ENCODE assay signal across 22 cellular contexts in genomic region chr11:12005061-12005460, GRCh38. TPM values are rescaled to one million over a fixed set of nuclear protein-coding genes. Genes with fewer than 3 reads are reported as not detected.
DNase-seq lines count a peak whose midpoint lies in the region; ATAC-seq and TF ChIP-seq lines count a peak whose summit lies in the region.
"Had no signal": no experiment of that assay in that cellular context is flagged by ENCODE, and none has a peak within 500 bp of the region (broad histone marks: within the 10 kb centered on the region; RNA-seq: fewer than 3 reads in every experiment).

No MANE protein-coding gene starts in this region.

- H3K36me3 ChIP-seq in heart left ventricle = peaks cover 0 to 27% (median 17%) of the 10 kb centered on the region in 9 donors
- peaks cover 10% of the 10 kb centered on the region for H3K36me3 ChIP-seq in lower lobe of right lung
- H3K36me3 ChIP-seq in upper lobe of left lung = peaks cover 0 to 5% (median 0%) of the 10 kb centered on the region in 4 donors
- H3K36me3 ChIP-seq: BLaER1, pancreas had no signal

- H3K9me3 ChIP-seq in heart left ventricle (no peaks in the 10 kb centered on the region), lower lobe of right lung (no peaks in the 10 kb centered on the region), upper lobe of left lung (no peaks in the 10 kb centered on the region)
- H3K9me3 ChIP-seq: pancreas had no signal

- no peak for DNase-seq in heart left ventricle
- DNase-seq in cardiac septum (ENCODE audit: low spot score) = no peak
- no peak for DNase-seq in coronary artery (ENCODE audit: low spot score)
- DNase-seq in lower lobe of right lung = no peak
- DNase-seq in upper lobe of left lung = no peak
- DNase-seq in NCI-H146 (lab: John Stamatoyannopoulos, UW) = no peak
- DNase-seq in RKO (ENCODE audit: low spot score) = no peak
- DNase-seq: activated CD8-positive, alpha-beta T cell treated with anti-CD3 and anti-CD28 coated beads, Interleukin-2, amount 10 ng/mL, durations not matched to agents 7 days and 5 days; activated naive CD4-positive, alpha-beta T cell; activated T-cell treated with anti-CD3 and anti-CD28 coated beads, Interleukin-2, amount 50 U/mL, for 24 hours; amygdala; effector memory CD8-positive, alpha-beta T cell; H9; naive B cell; NCI-H1930; pancreas; stimulated activated CD4-positive, alpha-beta T cell treated with anti-CD3 and anti-CD28 coated beads, Interleukin-2, amount 100 ng/mL, for 24 hours; stimulated activated naive CD4-positive, alpha-beta T cell treated with Interleukin-2 at 50 U/mL for 16 hours had no signal

- H3K27ac ChIP-seq in heart left ventricle (peak overlapping the region in 9 of 12 donors; percentile 11 to 88 (median 35)), coronary artery (peak overlapping the region; percentile 11 to 27), lower lobe of right lung (peak overlapping the region; percentile 37), upper lobe of left lung (peak overlapping the region; percentile 2 to 57 (median 35))
- H3K27ac ChIP-seq: BLaER1, hepatocyte, pancreas had no signal

- no peak for TF ChIP-seq EP300 in upper lobe of left lung (IDR thresholded peaks at IDR 0.05)

- 45 to 75% (median 68%) methylated on average over 4 of the region's 4 CpGs for WGBS in heart left ventricle, 4 donors
- whole genome bisulfite sequencing in upper lobe of left lung, 2 donors = 76 to 79% methylated on average over 4 of the region's 4 CpGs

- H3K4me3 ChIP-seq in heart left ventricle = peak overlapping the region in 2 of 12 donors; percentile 2 to 4
- H3K4me3 ChIP-seq in coronary artery = peak overlapping the region; percentile 5
- peak overlapping the region; percentile 2 for H3K4me3 ChIP-seq in lower lobe of right lung
- H3K4me3 ChIP-seq in upper lobe of left lung = no peak overlapping the region
- H3K4me3 ChIP-seq: BLaER1, hepatocyte, pancreas had no signal

- peaks cover 0 to 56% (median 29%) of the 10 kb centered on the region in 12 donors for H3K4me1 ChIP-seq in heart left ventricle
- H3K4me1 ChIP-seq in lower lobe of right lung = peaks cover 4% of the 10 kb centered on the region
- H3K4me1 ChIP-seq in upper lobe of left lung = peaks cover 9 to 22% (median 17%) of the 10 kb centered on the region in 4 donors
- H3K4me1 ChIP-seq: BLaER1, pancreas had no signal

- no peak for TF ChIP-seq CTCF in heart left ventricle (IDR thresholded peaks at IDR 0.05)
- TF ChIP-seq CTCF in coronary artery (IDR thresholded peaks at IDR 0.05) = no peak
- TF ChIP-seq CTCF in lower lobe of right lung (IDR thresholded peaks at IDR 0.05) = no peak
- no peak for TF ChIP-seq CTCF in upper lobe of left lung (IDR thresholded peaks at IDR 0.05)

- peaks cover 0 to 35% (median 0%) of the 10 kb centered on the region in 9 donors for H3K27me3 ChIP-seq in heart left ventricle
- peaks cover 29% of the 10 kb centered on the region for H3K27me3 ChIP-seq in lower lobe of right lung (ENCODE audit: low read depth)
- peaks cover 0 to 25% (median 13%) of the 10 kb centered on the region in 4 donors for H3K27me3 ChIP-seq in upper lobe of left lung
- H3K27me3 ChIP-seq: hepatocyte had no signal

- no peak for ATAC-seq in heart left ventricle
- ATAC-seq in lower lobe of right lung = no peak
- no peak for ATAC-seq in upper lobe of left lung (ENCODE audit: low FRiP score in 2 of 2)
- ATAC-seq in GM19023 (IDR thresholded peaks at IDR 0.05; ENCODE audit: unreplicated experiment) = no peak
- ATAC-seq: activated CD4-positive, CD25-positive, alpha-beta regulatory T cell treated with anti-CD3 and anti-CD28 coated beads, Interleukin-2, amount 50 U/mL, for 24 hours; activated CD8-positive, alpha-beta T cell treated with anti-CD3 and anti-CD28 coated beads, Interleukin-2, amount 10 ng/mL, durations not matched to agents 7 days and 5 days; effector memory CD8-positive, alpha-beta T cell; pancreas had no signal

- no peak for TF ChIP-seq POLR2A in heart left ventricle (IDR thresholded peaks at IDR 0.05)
- TF ChIP-seq POLR2A in upper lobe of left lung (IDR thresholded peaks at IDR 0.05) = no peak

- intact Hi-C loops in heart left ventricle (cut with DNase I) = loop anchor here in 2 of 10 donors (5.0 kb wide), 1 partner anchor 33 kb away; no protein-coding TSS in a partner anchor
- intact Hi-C loops in cardiac septum (cut with DNase I) = no loop called here
- intact Hi-C loops in lower lobe of right lung (cut with DNase I) = no loop called here

RNA-seq across cellular contexts. Expression of gene DKK3, which starts 3.4 kb away (rescaled TPM):
- total RNA-seq in heart left ventricle (100 to 1,000 TPM; 405 to 851 (median 724) TPM), cardiac septum (980 TPM), lower lobe of right lung (111 TPM), upper lobe of left lung (100 to 1,000 TPM in 5 of 6 donors, 10 to 100 TPM in 1; 50.3 to 162 (median 137) TPM)
- polyA plus RNA-seq in heart left ventricle = 100 to 1,000 TPM; 117 to 396 TPM

Comparison
In these comparisons a context has a peak if more than half of its experiments do, and no peak if none do; other contexts are left out.
1. H3K4me3 ChIP-seq: peak in coronary artery (single experiment) and lower lobe of right lung (single experiment); none in upper lobe of left lung (0 of 4).
2. Peak in every context shown above with its lines, with median percentiles within 50 percentile points of each other: H3K27ac ChIP-seq.